ENCODE assay signal across 12 cellular contexts in genomic region chr14:69664190-69664742, GRCh38. TPM values are rescaled to one million over a fixed set of nuclear protein-coding genes. Genes with fewer than 3 reads are reported as not detected.
A peak's percentile ranks its signal among the peaks of the same experiment; 100 is the strongest.
DNase-seq lines count a peak whose midpoint lies in the region; ATAC-seq and TF ChIP-seq lines count a peak whose summit lies in the region.
"Had no signal": no experiment of that assay in that cellular context is flagged by ENCODE, and none has a peak within 500 bp of the region (broad histone marks: within the 10 kb centered on the region; RNA-seq: fewer than 3 reads in every experiment).

No MANE protein-coding gene starts in this region.

- peaks cover 32% of the 10 kb centered on the region for H3K36me3 Mint-ChIP-seq in activated naive CD4-positive, alpha-beta T cell treated with anti-CD3 and anti-CD28 coated beads, Interleukin-2, amount 50 U/mL, for 24 hours
- peaks cover 5 to 92% of the 10 kb centered on the region in 2 donors for H3K36me3 Mint-ChIP-seq in activated naive CD4-positive, alpha-beta T cell treated with anti-CD3 and anti-CD28 coated beads, Interleukin-2, amount 50 U/mL, for 72 hours
- peaks cover 6 to 21% of the 10 kb centered on the region in 2 donors for H3K36me3 Mint-ChIP-seq in naive B cell

- peaks cover 51 to 75% of the 10 kb centered on the region in 2 donors for H3K4me1 ChIP-seq in adrenal gland (replicated peaks in 1 of 2)
- peaks cover 35 to 90% (median 47%) of the 10 kb centered on the region in 4 donors for H3K4me1 ChIP-seq in transverse colon

- TF ChIP-seq POLR2A in adrenal gland (IDR thresholded peaks at IDR 0.05), result no peak
- TF ChIP-seq POLR2A in transverse colon (IDR thresholded peaks at IDR 0.05), result no peak

- H3K4me3 ChIP-seq in adrenal gland (no peak overlapping the region), transverse colon (no peak overlapping the region)
- H3K4me3 ChIP-seq: skin epidermis had no signal

- H3K36me3 ChIP-seq in adrenal gland (replicated peaks in 1 of 2) (peaks cover 0 to 10% of the 10 kb centered on the region in 2 donors), transverse colon (peaks cover 0 to 13% (median 0%) of the 10 kb centered on the region in 4 donors)

- intact Hi-C loops in adrenal gland (cut with DNase I), result no loop called here
- intact Hi-C loops in transverse colon (cut with DNase I; ENCODE audit: low total_unique reads), result no loop called here

- H3K27ac ChIP-seq in adrenal gland, result peak overlapping the region in 4 of 5 donors; percentile 41 to 77 (median 67)
- peak overlapping the region; percentile 51 to 76 (median 60) for H3K27ac ChIP-seq in transverse colon

- H3K9me3 ChIP-seq in adrenal gland (replicated peaks in 1 of 3), result no peaks in the 10 kb centered on the region
- no peaks in the 10 kb centered on the region for H3K9me3 ChIP-seq in transverse colon

- TF ChIP-seq EP300 in transverse colon (IDR thresholded peaks at IDR 0.05; ENCODE audit: low read depth), result no peak

- H3K9me3 Mint-ChIP-seq in activated naive CD4-positive, alpha-beta T cell treated with anti-CD3 and anti-CD28 coated beads, Interleukin-2, amount 50 U/mL, for 24 hours, result no peaks in the 10 kb centered on the region
- H3K9me3 Mint-ChIP-seq in activated naive CD4-positive, alpha-beta T cell treated with anti-CD3 and anti-CD28 coated beads, Interleukin-2, amount 50 U/mL, for 72 hours, result no peaks in the 10 kb centered on the region
- H3K9me3 Mint-ChIP-seq in naive B cell, result peaks cover 0 to 4% (median 2%) of the 10 kb centered on the region in 7 donors

- no peak overlapping the region for H3K4me3 Mint-ChIP-seq in activated naive CD4-positive, alpha-beta T cell treated with anti-CD3 and anti-CD28 coated beads, Interleukin-2, amount 50 U/mL, for 24 hours
- peak overlapping the region in 5 of 8 donors; percentile 5 to 77 (median 33) for H3K4me3 Mint-ChIP-seq in naive B cell

- in situ Hi-C loops in transverse colon (cut with MboI; ENCODE audit: low pct_ligation_motif_present in 1 of 4, low pct_unique_long_range_greater_than_20kb in 1 of 4, low sequenced_read_pairs in 3 of 4), result no loop called here

- 67 to 80% (median 76%) methylated on average over 7 to 8 of the region's 8 CpGs for WGBS in adrenal gland, 4 donors
- WGBS in transverse colon (ENCODE audit: low coverage in 1 of 2), 2 donors, result 76 to 86% methylated on average over 5 to 8 of the region's 8 CpGs

- no peak for ATAC-seq in activated naive CD4-positive, alpha-beta T cell treated with anti-CD3 and anti-CD28 coated beads, Interleukin-2, amount 50 U/mL, for 72 hours
- ATAC-seq in naive B cell (ENCODE audit: low read depth in 2 of 2), result no peak

- peaks cover 97% of the 10 kb centered on the region for H3K4me1 Mint-ChIP-seq in activated naive CD4-positive, alpha-beta T cell treated with anti-CD3 and anti-CD28 coated beads, Interleukin-2, amount 50 U/mL, for 24 hours
- H3K4me1 Mint-ChIP-seq in naive B cell, result peaks cover 68 to 96% (median 91%) of the 10 kb centered on the region in 3 donors

- DNase-seq in activated naive CD4-positive, alpha-beta T cell treated with anti-CD3 and anti-CD28 coated beads, Interleukin-2, amount 50 U/mL, for 72 hours (ENCODE audit: low spot score in 2 of 2), result no peak
- DNase-seq in adrenal gland (no peak), naive B cell (no peak), transverse colon (no peak), NCI-H2107 treated with DMSO at 0.1 percent for 48 hours (lab: John Stamatoyannopoulos, UW; ENCODE audit: unreplicated experiment) (no peak), H4 (ENCODE audit: low spot score) (no peak), NCI-H524 (lab: John Stamatoyannopoulos, UW) (no peak)
- DNase-seq: activated CD8-positive, alpha-beta memory T cell treated with anti-CD3 and anti-CD28 coated beads, Interleukin-2, amount 50 U/mL, for 48 hours; DMS53; NCI-H1417 treated with DMSO at 0.1 percent for 48 hours had no signal

- H3K27ac Mint-ChIP-seq in activated naive CD4-positive, alpha-beta T cell treated with anti-CD3 and anti-CD28 coated beads, Interleukin-2, amount 50 U/mL, for 24 hours, result peak overlapping the region; percentile 85
- peak overlapping the region in 1 of 2 donors; percentile 90 for H3K27ac Mint-ChIP-seq in activated naive CD4-positive, alpha-beta T cell treated with anti-CD3 and anti-CD28 coated beads, Interleukin-2, amount 50 U/mL, for 72 hours
- H3K27ac Mint-ChIP-seq in naive B cell, result peak overlapping the region; percentile 86 to 95 (median 90)

- H3K27me3 Mint-ChIP-seq in activated naive CD4-positive, alpha-beta T cell treated with anti-CD3 and anti-CD28 coated beads, Interleukin-2, amount 50 U/mL, for 24 hours, result no peaks in the 10 kb centered on the region
- no peaks in the 10 kb centered on the region for H3K27me3 Mint-ChIP-seq in naive B cell

- TF ChIP-seq CTCF in adrenal gland (IDR thresholded peaks at IDR 0.05), result no peak
- no peak for TF ChIP-seq CTCF in transverse colon (IDR thresholded peaks at IDR 0.05)

- H3K27me3 ChIP-seq in adrenal gland (no peaks in the 10 kb centered on the region), transverse colon (no peaks in the 10 kb centered on the region)

RNA-seq across cellular contexts. Expression of gene SUSD6, which starts 52.9 kb away (rescaled TPM):
- 10 to 100 TPM; 54.1 to 98.6 TPM for total RNA-seq in activated naive CD4-positive, alpha-beta T cell treated with anti-CD3 and anti-CD28 coated beads, Interleukin-2, amount 50 U/mL, for 72 hours
- total RNA-seq in adrenal gland (10 to 100 TPM; 33.3 to 75.5 (median 52.0) TPM), transverse colon (100 to 1,000 TPM in 2 of 4 donors, 10 to 100 TPM in 2; 29.1 to 159 (median 95.0) TPM)
- polyA plus RNA-seq in adrenal gland (10 to 100 TPM in 1 of 3 donors, 1 to 10 TPM in 2; 7.8 to 22.8 (median 9.3) TPM), naive B cell (ENCODE audit: low read depth in 6 of 6) (10 to 100 TPM; 16.1 to 22.8 (median 19.4) TPM)
- 2.7 and 3.4 TPM in 2 replicates for total RNA-seq in H4 (2014; rRNA removed; shearing (Covaris generic))
